Comparison of ENCODE assay signal across 20 cellular contexts in genomic region chr1:237685553-237685952, GRCh38.
"Had no signal": no experiment of that assay in that cellular context is flagged by ENCODE, and none has a peak within 500 bp of the region (broad histone marks: within the 10 kb centered on the region; RNA-seq: fewer than 3 reads in every experiment).

No MANE protein-coding gene starts in this region.

- H2AFZ ChIP-seq: parathyroid adenoma had no signal

- H3K4me3 ChIP-seq: dorsolateral prefrontal cortex, psoas muscle, right lobe of liver, spleen, thoracic aorta had no signal

- H3K79me2 ChIP-seq: parathyroid adenoma had no signal

- H3K36me3 ChIP-seq: right lobe of liver, spleen had no signal

- DNase-seq: cortex of kidney; dorsolateral prefrontal cortex; effector CD8-positive, alpha-beta T cell; kidney; left cardiac atrium; mesendoderm; naive thymus-derived CD4-positive, alpha-beta T cell; nephron progenitor cell; psoas muscle; retina; right lobe of liver; spleen; stimulated activated CD4-positive, alpha-beta T cell treated with anti-CD3 and anti-CD28 coated beads, Interleukin-15, amount 100 ng/mL, for 24 hours; stimulated activated CD4-positive, alpha-beta T cell treated with anti-CD3 and anti-CD28 coated beads, Interleukin-1b, Interleukin-23, amount 100 ng/mL, for 48 hours; stimulated activated CD4-positive, alpha-beta T cell treated with anti-CD3 and anti-CD28 coated beads, Interleukin-4, amount 100 ng/mL, for 4 hours; stimulated activated naive B cell treated with anti-CD40 and anti-IgM and Interleukin-4, amounts not matched to agents 10 μg/mL and 1 μg/mL and 100 μg/mL, for 72 hours; stimulated activated naive CD8-positive, alpha-beta T cell treated with anti-CD3 and anti-CD28 coated beads, Interleukin-15, amount 100 ng/mL, for 72 hours; trophoblast cell had no signal

- H3K27me3 ChIP-seq: dorsolateral prefrontal cortex, right lobe of liver, spleen had no signal

- H3K4me1 ChIP-seq: parathyroid adenoma, psoas muscle, right lobe of liver, spleen had no signal

- ATAC-seq: naive thymus-derived CD4-positive, alpha-beta T cell; psoas muscle; right lobe of liver; stimulated activated naive B cell treated with anti-CD40 and anti-IgM and Interleukin-4, amounts not matched to agents 10 μg/mL and 1 μg/mL and 100 μg/mL, for 72 hours; stimulated activated naive CD8-positive, alpha-beta T cell treated with anti-CD3 and anti-CD28 coated beads, Interleukin-15, amount 100 ng/mL, for 72 hours had no signal

- H3K27ac ChIP-seq: dorsolateral prefrontal cortex, parathyroid adenoma, psoas muscle, right lobe of liver, spleen, thoracic aorta had no signal

- H3K9me3 ChIP-seq: psoas muscle, right lobe of liver, spleen, thoracic aorta had no signal
